In the genomic region with DNA sequence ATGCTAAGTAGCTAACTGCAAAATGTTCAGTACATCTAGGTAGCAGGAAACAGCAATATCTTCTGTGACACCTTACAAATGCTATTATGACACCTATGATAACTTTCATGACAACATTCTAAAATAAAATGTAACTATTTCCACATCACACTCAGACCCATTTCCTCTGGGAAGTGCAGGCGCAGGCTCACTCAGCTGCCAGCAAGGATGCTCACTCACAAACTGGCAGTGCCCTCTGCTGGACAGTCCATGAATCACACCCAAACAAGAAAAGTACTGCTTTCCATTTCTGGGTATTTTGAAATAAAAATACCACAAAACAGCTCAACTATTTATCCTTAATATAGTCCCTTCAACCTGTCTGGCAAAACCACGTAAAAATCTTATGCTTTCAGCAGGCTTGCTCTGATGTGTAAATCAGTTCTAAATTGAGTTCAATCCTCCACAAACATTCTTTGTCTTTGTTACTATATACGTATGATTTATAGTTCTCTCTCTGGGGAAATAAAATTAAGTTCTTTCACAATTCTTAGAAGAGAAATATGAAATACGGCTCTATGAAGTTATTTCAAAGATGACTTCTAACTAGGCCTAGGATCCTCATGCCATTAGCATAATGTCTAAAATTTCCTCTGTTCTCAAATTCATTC, we compare ENCODE assay signal across 8 cellular contexts.
A peak's percentile ranks its signal among the peaks of the same experiment; 100 is the strongest.
DNase-seq lines count a peak whose midpoint lies in the region; ATAC-seq and TF ChIP-seq lines count a peak whose summit lies in the region.

No MANE protein-coding gene starts in this region.

- H3K36me3 ChIP-seq in trophoblast cell (ENCODE audit: control insufficient read depth in 1 of 2, insufficient read depth in 2 of 2, low read length in 2 of 2) = no peaks in the 10 kb centered on the region

- peak; percentile 52 for ATAC-seq in GM18517 (IDR thresholded peaks at IDR 0.05; ENCODE audit: unreplicated experiment)

- peak; percentile 68 for DNase-seq in AG09309 (ENCODE audit: low read depth)
- DNase-seq in SHP77 treated with DMSO at 0.1 percent for 48 hours (lab: John Stamatoyannopoulos, UW) = peak; percentile 50
- peak; percentile 54 for DNase-seq in activated gamma-delta T cell treated with anti-CD3 and anti-CD28 coated beads, Interleukin-2, amount 50 U/mL, for 16 hours (ENCODE audit: low read depth)
- peak; percentile 40 for DNase-seq in germinal center (ENCODE audit: low spot score)
- peak; percentile 67 to 94 for DNase-seq in trophoblast cell
- peak; percentile 87 for DNase-seq in ureter (ENCODE audit: low spot score)

- no peak overlapping the region for H3K14ac ChIP-seq in trophoblast cell (ENCODE audit: low read length)

- H2AK5ac ChIP-seq in trophoblast cell (ENCODE audit: low read length) = no peak overlapping the region

- peak; percentile 89 for TF ChIP-seq CTCF in AG09309 (IDR thresholded peaks at IDR 0.05; ENCODE audit: control insufficient read depth, insufficient read depth, low read depth, low read length, missing control alignments)

- H4K12ac ChIP-seq in trophoblast cell (ENCODE audit: low read depth, low read length) = no peak overlapping the region

- no peak overlapping the region for H3K18ac ChIP-seq in trophoblast cell (ENCODE audit: low read length)

- H4K8ac ChIP-seq in trophoblast cell (ENCODE audit: low read depth, low read length) = no peak overlapping the region

- peak; percentile 91 for TF ChIP-seq RAD21 in Ishikawa (IDR thresholded peaks at IDR 0.05; ENCODE audit: low read depth)

- H3K23ac ChIP-seq in trophoblast cell (ENCODE audit: low read length) = no peak overlapping the region

- no peaks in the 10 kb centered on the region for H3K79me2 ChIP-seq in trophoblast cell (ENCODE audit: control insufficient read depth, insufficient read depth, low read length, poor library complexity)

- no peak overlapping the region for H2AFZ ChIP-seq in trophoblast cell (ENCODE audit: insufficient read depth, low read length, poor library complexity)

- no peak overlapping the region for H3K9ac ChIP-seq in trophoblast cell (ENCODE audit: low read length)

- H3K79me1 ChIP-seq in trophoblast cell (ENCODE audit: low read length) = no peaks in the 10 kb centered on the region

- no peaks in the 10 kb centered on the region for H3K4me1 ChIP-seq in trophoblast cell (ENCODE audit: control insufficient read depth in 1 of 2, insufficient read depth in 2 of 2, low read length in 2 of 2)

- H4K91ac ChIP-seq in trophoblast cell (ENCODE audit: low read depth, low read length) = no peak overlapping the region

- H3K4me2 ChIP-seq in trophoblast cell (ENCODE audit: low read length) = no peak overlapping the region

- H2BK5ac ChIP-seq in trophoblast cell (ENCODE audit: low read depth, low read length, poor library complexity) = no peak overlapping the region

- H2BK12ac ChIP-seq in trophoblast cell (ENCODE audit: low read length) = no peak overlapping the region

- no peak for TF ChIP-seq EP300 in Ishikawa (IDR thresholded peaks at IDR 0.05; ENCODE audit: borderline replicate concordance)

- no CpG with 5 or more reads among the region's 4 CpGs for WGBS in trophoblast cell (ENCODE audit: extremely low coverage, insufficient coverage, insufficient read length)

- H2BK120ac ChIP-seq in trophoblast cell (ENCODE audit: insufficient read depth, low read length, poor library complexity) = no peak overlapping the region

- H3K4ac ChIP-seq in trophoblast cell (ENCODE audit: low read depth, low read length) = no peak overlapping the region

- no peak overlapping the region for H3K4me3 ChIP-seq in AG09309 (ENCODE audit: control insufficient read depth, low read depth, low read length)
- no peak overlapping the region for H3K4me3 ChIP-seq in trophoblast cell (ENCODE audit: low read depth, low read length)

- no peaks in the 10 kb centered on the region for H3K27me3 ChIP-seq in trophoblast cell (ENCODE audit: insufficient read depth, low read length)

- no peak overlapping the region for H3K27ac ChIP-seq in trophoblast cell (ENCODE audit: low read depth, low read length)

- H3K9me3 ChIP-seq in trophoblast cell (ENCODE audit: insufficient read depth, low read depth, low read length) = no peaks in the 10 kb centered on the region

TF ChIP-seq in Ishikawa, 13 proteins besides CTCF, POLR2A, EP300 and RAD21:
- TF ChIP-seq YY1 (IDR thresholded peaks at IDR 0.05; ENCODE audit: low read depth) (no peak), ZBTB7A (IDR thresholded peaks at IDR 0.05; ENCODE audit: low read depth) (no peak), NFIC (IDR thresholded peaks at IDR 0.05) (peak; percentile 23; the same call in 1 of the 2 replicates), FOXM1 (IDR thresholded peaks at IDR 0.05; ENCODE audit: borderline replicate concordance, low read depth) (no peak)
- TF ChIP-seq, protein P1, sequence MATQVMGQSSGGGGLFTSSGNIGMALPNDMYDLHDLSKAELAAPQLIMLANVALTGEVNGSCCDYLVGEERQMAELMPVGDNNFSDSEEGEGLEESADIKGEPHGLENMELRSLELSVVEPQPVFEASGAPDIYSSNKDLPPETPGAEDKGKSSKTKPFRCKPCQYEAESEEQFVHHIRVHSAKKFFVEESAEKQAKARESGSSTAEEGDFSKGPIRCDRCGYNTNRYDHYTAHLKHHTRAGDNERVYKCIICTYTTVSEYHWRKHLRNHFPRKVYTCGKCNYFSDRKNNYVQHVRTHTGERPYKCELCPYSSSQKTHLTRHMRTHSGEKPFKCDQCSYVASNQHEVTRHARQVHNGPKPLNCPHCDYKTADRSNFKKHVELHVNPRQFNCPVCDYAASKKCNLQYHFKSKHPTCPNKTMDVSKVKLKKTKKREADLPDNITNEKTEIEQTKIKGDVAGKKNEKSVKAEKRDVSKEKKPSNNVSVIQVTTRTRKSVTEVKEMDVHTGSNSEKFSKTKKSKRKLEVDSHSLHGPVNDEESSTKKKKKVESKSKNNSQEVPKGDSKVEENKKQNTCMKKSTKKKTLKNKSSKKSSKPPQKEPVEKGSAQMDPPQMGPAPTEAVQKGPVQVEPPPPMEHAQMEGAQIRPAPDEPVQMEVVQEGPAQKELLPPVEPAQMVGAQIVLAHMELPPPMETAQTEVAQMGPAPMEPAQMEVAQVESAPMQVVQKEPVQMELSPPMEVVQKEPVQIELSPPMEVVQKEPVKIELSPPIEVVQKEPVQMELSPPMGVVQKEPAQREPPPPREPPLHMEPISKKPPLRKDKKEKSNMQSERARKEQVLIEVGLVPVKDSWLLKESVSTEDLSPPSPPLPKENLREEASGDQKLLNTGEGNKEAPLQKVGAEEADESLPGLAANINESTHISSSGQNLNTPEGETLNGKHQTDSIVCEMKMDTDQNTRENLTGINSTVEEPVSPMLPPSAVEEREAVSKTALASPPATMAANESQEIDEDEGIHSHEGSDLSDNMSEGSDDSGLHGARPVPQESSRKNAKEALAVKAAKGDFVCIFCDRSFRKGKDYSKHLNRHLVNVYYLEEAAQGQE (IDR thresholded peaks at IDR 0.05; ENCODE audit: low read depth) = no peak
- TF ChIP-seq, protein P2, sequence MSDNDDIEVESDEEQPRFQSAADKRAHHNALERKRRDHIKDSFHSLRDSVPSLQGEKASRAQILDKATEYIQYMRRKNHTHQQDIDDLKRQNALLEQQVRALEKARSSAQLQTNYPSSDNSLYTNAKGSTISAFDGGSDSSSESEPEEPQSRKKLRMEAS (IDR thresholded peaks at IDR 0.05) = no peak
TF ChIP-seq in Ishikawa: peak in this region for 1.
